In the genomic region with DNA sequence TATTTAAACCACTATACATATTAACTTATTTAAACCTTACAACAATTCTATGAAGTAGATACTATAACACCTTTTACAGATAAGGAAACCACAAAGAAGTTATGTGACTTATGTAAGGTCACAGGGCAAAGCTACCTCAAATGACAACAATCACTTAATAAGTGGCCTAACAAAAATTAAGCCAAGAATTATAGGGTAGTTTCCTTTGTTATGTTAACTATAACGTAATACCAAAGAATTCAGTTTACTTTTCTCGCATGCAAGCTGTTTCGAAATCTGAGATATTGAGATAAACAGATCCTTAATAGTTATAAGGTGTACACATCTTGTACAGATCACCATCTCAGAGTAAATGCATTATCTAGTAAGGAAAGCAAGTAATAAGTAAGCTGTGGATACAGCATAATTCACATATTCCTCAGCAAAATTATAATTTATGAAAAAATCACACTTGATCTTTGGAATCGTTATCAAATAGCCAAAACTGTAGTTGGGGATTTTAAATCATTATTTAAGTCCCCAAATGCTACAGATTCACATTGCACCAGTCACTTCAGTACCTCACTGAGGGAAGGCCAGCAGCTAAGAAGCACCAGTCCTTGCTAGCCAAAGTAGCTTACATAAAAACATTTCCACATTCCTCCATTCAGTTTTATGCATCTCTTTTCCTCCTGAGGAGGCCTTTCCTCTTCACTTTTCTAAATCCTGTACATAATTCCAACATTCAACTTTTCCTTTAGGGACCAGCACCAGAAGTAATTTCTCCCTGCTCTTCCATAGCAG, we compare ENCODE assay signal across 16 cellular contexts.
DNase-seq lines count a peak whose midpoint lies in the region; ATAC-seq and TF ChIP-seq lines count a peak whose summit lies in the region.
"Had no signal": no experiment of that assay in that cellular context is flagged by ENCODE, and none has a peak within 500 bp of the region (broad histone marks: within the 10 kb centered on the region; RNA-seq: fewer than 3 reads in every experiment).

No MANE protein-coding gene starts in this region.

- no peak overlapping the region for H3K4me2 ChIP-seq in fibroblast of lung (ENCODE audit: extremely low read depth, insufficient read depth, low read length)

- H2AFZ ChIP-seq in fibroblast of lung (ENCODE audit: low read length): no peak overlapping the region

- H4K20me1 ChIP-seq in fibroblast of lung (ENCODE audit: control insufficient read depth, extremely low read depth, insufficient read depth, low read length): no peaks in the 10 kb centered on the region

- H3K4me3 ChIP-seq in HEK293 (ENCODE audit: low read depth, low read length) (no peak overlapping the region), fibroblast of lung (replicated peaks in 1 of 4; ENCODE audit: control extremely low read depth in 1 of 4, insufficient read depth in 1 of 4, low read depth in 3 of 4, low read length in 4 of 4) (no peak overlapping the region)
- no peak overlapping the region for H3K4me3 ChIP-seq in CD8-positive, alpha-beta T cell (ENCODE audit: low read depth, low read length)
- H3K4me3 ChIP-seq: SK-N-MC had no signal

- H3K27me3 Mint-ChIP-seq in CD8-positive, alpha-beta T cell (ENCODE audit: low read depth): no peaks in the 10 kb centered on the region
- H3K27me3 Mint-ChIP-seq: T-cell had no signal

- intact Hi-C loops in CD8-positive, alpha-beta T cell (cut with DNase I, micrococcal nuclease): no loop called here

- H3K79me2 ChIP-seq in fibroblast of lung (ENCODE audit: control insufficient read depth, insufficient read depth, low read length): no peaks in the 10 kb centered on the region

- H3K36me3 Mint-ChIP-seq in CD8-positive, alpha-beta T cell: peaks cover 6% of the 10 kb centered on the region

- POLR2A ChIA-PET in HEK293 (lab: Yijun Ruan, JAX): no interaction called here
- POLR2A ChIA-PET in CD8-positive, alpha-beta T cell (lab: Charles Lee): no interaction called here

- H3K27me3 ChIP-seq in fibroblast of lung (ENCODE audit: control insufficient read depth, insufficient read depth, low read length): no peaks in the 10 kb centered on the region
- H3K27me3 ChIP-seq in CD8-positive, alpha-beta T cell (ENCODE audit: insufficient read depth, low read length): no peaks in the 10 kb centered on the region

- DNase-seq in NCI-H69 (lab: John Stamatoyannopoulos, UW): peak; percentile 42
- peak; percentile 4 to 9 for DNase-seq in fibroblast of lung (ENCODE audit: low read depth in 2 of 2)
- peak; percentile 3 for DNase-seq in renal cortical epithelial cell (ENCODE audit: low read depth)
- DNase-seq in NCI-H2227 (lab: John Stamatoyannopoulos, UW; ENCODE audit: unreplicated experiment): no peak
- DNase-seq in CD8-positive, alpha-beta T cell: no peak
- DNase-seq: MV-4-11, NCI-H1694 treated with DMSO at 0.1 percent for 48 hours, NCI-H510A, NCI-H774, OCI-M1, SHP77, T-cell had no signal

- H3K4me1 ChIP-seq in HEK293 (ENCODE audit: control insufficient read depth, insufficient read depth, low read length): peaks cover 5% of the 10 kb centered on the region
- no peaks in the 10 kb centered on the region for H3K4me1 ChIP-seq in fibroblast of lung (ENCODE audit: control insufficient read depth, extremely low read depth, insufficient read depth, low read length)
- no peaks in the 10 kb centered on the region for H3K4me1 ChIP-seq in CD8-positive, alpha-beta T cell (ENCODE audit: insufficient read depth, low read length)

- ATAC-seq in GM21737 (IDR thresholded peaks at IDR 0.05; ENCODE audit: unreplicated experiment): no peak
- ATAC-seq in CD8-positive, alpha-beta T cell: no peak
- ATAC-seq: T-cell had no signal

- H3K9me3 Mint-ChIP-seq in CD8-positive, alpha-beta T cell: no peaks in the 10 kb centered on the region
- H3K9me3 Mint-ChIP-seq: CD14-positive monocyte, T-cell had no signal

- H3K9me3 ChIP-seq in HEK293 (ENCODE audit: control insufficient read depth, insufficient read depth, low read depth, low read length) (no peaks in the 10 kb centered on the region), fibroblast of lung (ENCODE audit: control insufficient read depth, insufficient read depth, low read depth, low read length) (no peaks in the 10 kb centered on the region)
- no peaks in the 10 kb centered on the region for H3K9me3 ChIP-seq in CD8-positive, alpha-beta T cell (ENCODE audit: low read length)

- H3K36me3 ChIP-seq in HEK293 (ENCODE audit: control insufficient read depth in 2 of 2, insufficient read depth in 1 of 2, low read length in 2 of 2) (no peaks in the 10 kb centered on the region), fibroblast of lung (ENCODE audit: control insufficient read depth, insufficient read depth, low read length) (no peaks in the 10 kb centered on the region)
- no peaks in the 10 kb centered on the region for H3K36me3 ChIP-seq in CD8-positive, alpha-beta T cell (ENCODE audit: insufficient read depth, low read length)

- H3K9ac ChIP-seq in fibroblast of lung (ENCODE audit: insufficient read depth, low read length): no peak overlapping the region

- H3K27ac ChIP-seq in HEK293 (ENCODE audit: extremely low read depth, low read depth, low read length): no peak overlapping the region
- H3K27ac ChIP-seq in fibroblast of lung (ENCODE audit: insufficient read depth, low read length): no peak overlapping the region
- H3K27ac ChIP-seq in CD8-positive, alpha-beta T cell (ENCODE audit: low read depth, low read length): no peak overlapping the region
- H3K27ac ChIP-seq: SK-N-MC had no signal

- peaks cover 11% of the 10 kb centered on the region for H3K4me1 Mint-ChIP-seq in CD8-positive, alpha-beta T cell (ENCODE audit: low read depth)

- CTCF ChIA-PET in HEK293 (lab: Yijun Ruan, JAX): interaction anchor here (1.1 kb wide), 1 partner anchor 325 kb away, joined by 3 read pairs; no protein-coding TSS in a partner anchor
- CTCF ChIA-PET in CD8-positive, alpha-beta T cell (lab: Charles Lee): no interaction called here

- no peak overlapping the region for H3K4me3 Mint-ChIP-seq in CD8-positive, alpha-beta T cell
- H3K4me3 Mint-ChIP-seq: CD14-positive monocyte, T-cell had no signal

- no peak for TF ChIP-seq CTCF in HEK293 (tag by site-specific recombination; IDR thresholded peaks at IDR 0.05)
- no peak for TF ChIP-seq CTCF in fibroblast of lung (conservative IDR thresholded peaks at IDR 0.05 in 1 of 2, IDR thresholded peaks at IDR 0.05 in 1 of 2; ENCODE audit: low read depth in 1 of 2, low read length in 2 of 2)
- no peak for TF ChIP-seq CTCF in CD8-positive, alpha-beta T cell (IDR thresholded peaks at IDR 0.05)

- H3K27ac Mint-ChIP-seq in CD8-positive, alpha-beta T cell: no peak overlapping the region
- H3K27ac Mint-ChIP-seq: CD14-positive monocyte, T-cell had no signal

TF ChIP-seq in HEK293, 187 proteins besides CTCF, POLR2A, EP300 and RAD21 (continues in another document):
- no peak for TF ChIP-seq PRDM6 (tag by site-specific recombination; IDR thresholded peaks at IDR 0.05)
- 0 out of 2 replicates have a peak, but pooled peaks have one; percentile 22 for TF ChIP-seq ZNF350 (tag by site-specific recombination; IDR thresholded peaks at IDR 0.05)
- TF ChIP-seq ZNF214 (tag by site-specific recombination; IDR thresholded peaks at IDR 0.05; ENCODE audit: borderline replicate concordance): no peak
- no peak for TF ChIP-seq ZNF266 (tag by site-specific recombination; IDR thresholded peaks at IDR 0.05; ENCODE audit: low read depth)
- no peak for TF ChIP-seq ZNF202 (tag by site-specific recombination; IDR thresholded peaks at IDR 0.05; ENCODE audit: borderline replicate concordance)
- TF ChIP-seq ZBTB6 (tag by site-specific recombination; IDR thresholded peaks at IDR 0.05): no peak
- no peak for TF ChIP-seq ZNF23 (tag by site-specific recombination; IDR thresholded peaks at IDR 0.05; ENCODE audit: borderline replicate concordance)
- no peak for TF ChIP-seq ZNF792 (tag by site-specific recombination; IDR thresholded peaks at IDR 0.05)
- no peak for TF ChIP-seq ZNF174 (tag by site-specific recombination; IDR thresholded peaks at IDR 0.05)
- TF ChIP-seq ZSCAN16 (tag by site-specific recombination; IDR thresholded peaks at IDR 0.05): no peak
- TF ChIP-seq ZFP3 (tag by site-specific recombination; IDR thresholded peaks at IDR 0.05; ENCODE audit: low read depth): no peak
- no peak for TF ChIP-seq ZBTB20 (tag by site-specific recombination; IDR thresholded peaks at IDR 0.05)
- TF ChIP-seq SP7 (tag by site-specific recombination; IDR thresholded peaks at IDR 0.05): 0 out of 2 replicates have a peak, but pooled peaks have one; percentile 37
- no peak for TF ChIP-seq KLF8 (tag by site-specific recombination; IDR thresholded peaks at IDR 0.05)
- no peak for TF ChIP-seq ZNF658 (tag by site-specific recombination; IDR thresholded peaks at IDR 0.05)
- TF ChIP-seq ZNF660 (tag by site-specific recombination; IDR thresholded peaks at IDR 0.05): no peak
- peak; percentile 34; the same call in 1 of the 2 replicates for TF ChIP-seq ZNF664 (tag by site-specific recombination; IDR thresholded peaks at IDR 0.05)
- no peak for TF ChIP-seq ZNF169 (tag by site-specific recombination; IDR thresholded peaks at IDR 0.05)
- no peak for TF ChIP-seq ZBTB7A (tag by site-specific recombination; IDR thresholded peaks at IDR 0.05; ENCODE audit: low read depth)
- no peak for TF ChIP-seq ZNF19 (tag by site-specific recombination; IDR thresholded peaks at IDR 0.05; ENCODE audit: low read depth)

Comparison
In these comparisons a context has a peak if more than half of its experiments do, and no peak if none do; other contexts are left out.
1. DNase-seq: peak in NCI-H69 (single experiment), fibroblast of lung (2 of 2) and renal cortical epithelial cell (single experiment); none in NCI-H2227 (single experiment) and CD8-positive, alpha-beta T cell (0 of 7).